ENCODE assay signal across 37 cellular contexts in genomic region chr9:27258662-27259061, GRCh38. TPM values are rescaled to one million over a fixed set of nuclear protein-coding genes. Genes with fewer than 3 reads are reported as not detected.
"Had no signal": no experiment of that assay in that cellular context is flagged by ENCODE, and none has a peak within 500 bp of the region (broad histone marks: within the 10 kb centered on the region; RNA-seq: fewer than 3 reads in every experiment).

No MANE protein-coding gene starts in this region.

- ATAC-seq: activated CD8-positive, alpha-beta T cell treated with anti-CD3 and anti-CD28 coated beads for 36 hours; activated naive CD4-positive, alpha-beta T cell treated with anti-CD3 and anti-CD28 coated beads, Interleukin-2, amount 50 U/mL, for 72 hours; activated T-cell treated with anti-CD3 and anti-CD28 coated beads, Interleukin-2, amount 50 U/mL, for 4 hours; activated T-cell treated with anti-CD3 and anti-CD28 coated beads, Interleukin-2, amount 50 U/mL, for 72 hours; activated T-helper 17 cell treated with anti-CD3 and anti-CD28 coated beads, Interleukin-2, amount 50 U/mL, for 72 hours; body of pancreas had no signal

- DNase-seq: activated B cell treated with CpG ODN at 0.5 μM for 24 hours; activated CD4-positive, alpha-beta memory T cell treated with anti-CD3 and anti-CD28 coated beads for 36 hours; activated CD4-positive, alpha-beta T cell treated with anti-CD3 and anti-CD28 coated beads for 4 hours; activated CD4-positive, alpha-beta T cell treated with anti-CD3 and anti-CD28 coated beads, Interleukin-2, amount 10 ng/mL, durations not matched to agents 24 days and 14 days; activated CD4-positive, alpha-beta T cell treated with anti-CD3 and anti-CD28 coated beads, Interleukin-2, amount 50 U/mL, for 1 hour; activated CD4-positive, alpha-beta T cell treated with anti-CD3 and anti-CD28 coated beads, Interleukin-2, amount 50 U/mL, for 4 hours; activated CD4-positive, CD25-positive, alpha-beta regulatory T cell treated with anti-CD3 and anti-CD28 coated beads, Interleukin-2, amount 50 U/mL, for 72 hours; activated CD8-positive, alpha-beta memory T cell treated with anti-CD3 and anti-CD28 coated beads, Interleukin-2, amount 50 U/mL, for 4 hours; activated CD8-positive, alpha-beta T cell treated with anti-CD3 and anti-CD28 coated beads for 36 hours; activated effector memory CD4-positive, alpha-beta T cell treated with anti-CD3 and anti-CD28 coated beads, Interleukin-2, amount 50 U/mL, for 16 hours; activated gamma-delta T cell treated with Interleukin-2 at 50 U/mL for 16 hours; activated naive CD4-positive, alpha-beta T cell; activated naive CD4-positive, alpha-beta T cell treated with anti-CD3 and anti-CD28 coated beads for 36 hours; activated naive CD4-positive, alpha-beta T cell treated with anti-CD3 and anti-CD28 coated beads, Interleukin-2, amount 50 U/mL, for 16 hours; activated naive CD8-positive, alpha-beta T cell treated with anti-CD3 and anti-CD28 coated beads for 36 hours; activated T-cell treated with anti-CD3 and anti-CD28 coated beads for 4 hours; activated T-cell treated with anti-CD3 and anti-CD28 coated beads, Interleukin-2, amount 50 U/mL, for 1 hour; activated T-cell treated with anti-CD3 and anti-CD28 coated beads, Interleukin-2, amount 50 U/mL, for 4 hours; activated T-cell treated with anti-CD3 and anti-CD28 coated beads, Interleukin-2, amount 50 U/mL, for 72 hours; adrenal gland; amniotic stem cell; aorta; body of pancreas; brain microvascular endothelial cell; caudate nucleus; cerebellar nuclear complex; T-helper 1 cell; T-helper 2 cell; T-helper 9 cell had no signal

- H3K27me3 ChIP-seq: adrenal gland, body of pancreas, brain microvascular endothelial cell, cardiac muscle cell had no signal

- H3K9me3 ChIP-seq: adrenal gland, body of pancreas had no signal

- H3K27ac ChIP-seq: adrenal gland, body of pancreas, brain microvascular endothelial cell, cardiac muscle cell, VCaP had no signal

- H3K4me3 ChIP-seq: adrenal gland, body of pancreas, cardiac muscle cell had no signal

- H3K36me3 ChIP-seq: adrenal gland, brain microvascular endothelial cell, cardiac muscle cell had no signal

- H3K4me1 ChIP-seq: adrenal gland, body of pancreas had no signal

RNA-seq across cellular contexts. Expression of gene EQTN, which starts 38.3 kb away (rescaled TPM):
- total RNA-seq: activated B cell treated with CpG ODN at 0.5 μM for 24 hours; activated CD4-positive, alpha-beta memory T cell treated with anti-CD3 and anti-CD28 coated beads for 36 hours; activated CD4-positive, alpha-beta T cell treated with anti-CD3 and anti-CD28 coated beads, Interleukin-2, amount 10 ng/mL, durations not matched to agents 24 days and 14 days; activated CD8-positive, alpha-beta memory T cell treated with anti-CD3 and anti-CD28 coated beads for 36 hours; activated CD8-positive, alpha-beta T cell treated with anti-CD3 and anti-CD28 coated beads for 36 hours; activated naive CD4-positive, alpha-beta T cell treated with anti-CD3 and anti-CD28 coated beads for 36 hours; activated naive CD4-positive, alpha-beta T cell treated with anti-CD3 and anti-CD28 coated beads, Interleukin-2, amount 50 U/mL, for 72 hours; activated naive CD8-positive, alpha-beta T cell treated with anti-CD3 and anti-CD28 coated beads for 36 hours; activated T-cell treated with anti-CD3 and anti-CD28 coated beads, Interleukin-2, amount 50 U/mL, for 4 hours; activated T-cell treated with anti-CD3 and anti-CD28 coated beads, Interleukin-2, amount 50 U/mL, for 72 hours; activated T-helper 1 cell treated with anti-CD3 and anti-CD28 coated beads, Interleukin-12 subunit alpha, Interleukin-12 subunit beta, Interleukin-2, Interleukin-4 antibody, amounts not matched to agents 30 ng/mL and 10 ng/mL and 1 ng/mL, durations not matched to agents 14 hours and 24 hours and 36 hours; activated T-helper 17 cell treated with anti-CD3 and anti-CD28 coated beads, Interleukin-2, amount 50 U/mL, for 72 hours; adrenal gland; astrocyte; body of pancreas; bronchial epithelial cell; cardiac muscle cell had no signal
